18 cellular contexts compared by ENCODE assay signal in the genomic region with DNA sequence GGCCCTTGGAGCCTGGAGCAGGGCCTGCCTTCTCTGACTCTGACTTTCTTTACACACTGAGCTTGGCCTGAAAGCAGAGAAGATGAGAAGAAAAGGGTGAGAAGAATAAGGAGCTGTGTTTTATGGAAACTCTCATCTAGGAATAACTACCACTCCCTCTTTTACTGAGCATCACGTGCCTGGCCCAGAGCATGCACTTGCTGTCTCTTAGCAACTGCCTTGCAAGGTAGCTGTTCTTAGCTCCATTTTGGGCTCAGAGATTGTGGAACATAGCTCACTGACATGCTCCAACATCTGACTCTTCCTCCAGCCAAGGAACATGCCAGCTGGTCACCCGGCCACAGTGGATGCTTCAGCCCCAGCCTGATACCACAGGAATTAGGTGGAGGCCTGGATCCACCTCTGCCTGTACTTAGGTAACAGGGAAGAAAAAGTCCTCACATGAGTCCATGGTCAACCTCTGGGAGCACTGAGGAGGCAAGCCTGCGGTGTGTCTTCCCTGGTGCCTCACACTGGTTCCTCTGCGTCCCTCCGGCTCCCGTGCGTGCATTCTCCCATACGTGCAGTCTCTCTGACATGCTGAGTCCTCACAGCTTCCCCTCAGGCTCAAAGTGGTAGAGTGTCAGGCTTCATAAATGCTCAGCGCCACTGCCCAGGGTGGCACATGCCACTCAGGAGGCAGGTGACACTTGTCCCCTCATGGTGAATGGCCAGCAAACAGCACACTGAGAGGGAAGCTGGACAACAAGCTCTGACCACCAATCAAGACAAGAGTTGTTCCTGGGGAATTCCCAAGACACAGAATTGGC. TPM values are rescaled to one million over a fixed set of nuclear protein-coding genes. Genes with fewer than 3 reads are reported as not detected.
"Had no signal": no experiment of that assay in that cellular context is flagged by ENCODE, and none has a peak within 500 bp of the region (broad histone marks: within the 10 kb centered on the region; RNA-seq: fewer than 3 reads in every experiment).

No MANE protein-coding gene starts in this region.

- H3K27ac ChIP-seq: epithelial cell of prostate, neutrophil, prostate gland, right lobe of liver, tibial nerve had no signal

- H3K4me3 Mint-ChIP-seq: activated T-helper 17 cell treated with anti-CD3 and anti-CD28 coated beads, Interleukin-2, amount 50 U/mL, for 72 hours; immature natural killer cell; naive thymus-derived CD4-positive, alpha-beta T cell had no signal

- ATAC-seq: activated T-helper 17 cell treated with anti-CD3 and anti-CD28 coated beads, Interleukin-2, amount 50 U/mL, for 72 hours; naive thymus-derived CD4-positive, alpha-beta T cell; right lobe of liver had no signal

- H3K4me3 ChIP-seq: prostate gland, right lobe of liver, tibial nerve had no signal

- H3K27me3 ChIP-seq: right lobe of liver, tibial nerve had no signal

- H3K36me3 Mint-ChIP-seq: immature natural killer cell; naive thymus-derived CD4-positive, alpha-beta T cell had no signal

- H3K4me1 Mint-ChIP-seq: activated T-helper 17 cell treated with anti-CD3 and anti-CD28 coated beads, Interleukin-2, amount 50 U/mL, for 72 hours had no signal

- H3K9me3 Mint-ChIP-seq: activated T-helper 17 cell treated with anti-CD3 and anti-CD28 coated beads, Interleukin-2, amount 50 U/mL, for 72 hours; immature natural killer cell had no signal

- H3K27ac Mint-ChIP-seq: activated T-helper 17 cell treated with anti-CD3 and anti-CD28 coated beads, Interleukin-2, amount 50 U/mL, for 72 hours; immature natural killer cell had no signal

- DNase-seq: activated CD4-positive, CD25-positive, alpha-beta regulatory T cell treated with anti-CD3 and anti-CD28 coated beads, Interleukin-2, amount 50 U/mL, for 72 hours; activated naive CD4-positive, alpha-beta T cell treated with Interleukin-2 at 50 U/mL for 16 hours; activated T-cell treated with anti-CD3 and anti-CD28 coated beads for 4 hours; aorta; cerebellar nuclear complex; dermis blood vessel endothelial cell; foreskin melanocyte; immature natural killer cell; naive thymus-derived CD4-positive, alpha-beta T cell; right lobe of liver; T-helper 1 cell had no signal

RNA-seq across cellular contexts. Expression of a gene that starts 35.7 kb away (rescaled TPM):
- total RNA-seq: activated T-helper 17 cell treated with anti-CD3 and anti-CD28 coated beads, Interleukin-2, amount 50 U/mL, for 72 hours; aorta; dermis blood vessel endothelial cell; fibroblast of lung; mononuclear cell; naive thymus-derived CD4-positive, alpha-beta T cell; right lobe of liver; tibial nerve had no signal
- polyA plus RNA-seq: aorta; fibroblast of lung; immature natural killer cell; naive thymus-derived CD4-positive, alpha-beta T cell had no signal

RNA-seq across cellular contexts. Expression of a gene that starts 45.7 kb away (rescaled TPM):
- total RNA-seq: activated T-helper 17 cell treated with anti-CD3 and anti-CD28 coated beads, Interleukin-2, amount 50 U/mL, for 72 hours had no signal
- polyA plus RNA-seq: immature natural killer cell had no signal
